In the genomic region with DNA sequence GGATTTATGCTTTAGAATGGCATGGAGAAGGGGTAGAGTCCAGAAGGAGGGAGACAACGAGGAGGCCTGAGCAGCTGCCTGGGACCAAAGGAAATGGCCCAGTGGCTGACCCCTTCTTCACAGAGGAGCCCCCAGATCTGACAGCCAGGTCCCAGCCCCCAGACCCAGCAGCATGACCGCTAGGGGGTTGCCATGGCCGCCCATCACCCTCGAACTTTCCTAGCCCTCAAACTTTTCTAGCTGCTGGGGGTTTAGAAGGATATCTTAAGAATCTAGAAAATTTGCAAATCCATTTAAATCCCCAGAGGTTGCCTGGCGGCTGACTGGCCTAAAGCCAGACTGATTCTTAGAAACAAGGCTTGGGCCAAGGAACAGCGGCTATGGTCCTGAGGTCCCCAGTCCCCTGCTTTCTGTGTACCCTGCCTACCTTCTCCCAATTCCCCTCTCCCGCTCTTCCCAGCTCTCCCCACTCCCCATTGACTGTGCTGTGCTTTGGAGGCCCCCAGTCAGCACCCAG, we compare ENCODE assay signal across 11 cellular contexts. TPM values are rescaled to one million over a fixed set of nuclear protein-coding genes. Genes with fewer than 3 reads are reported as not detected.
DNase-seq lines count a peak whose midpoint lies in the region; ATAC-seq, FAIRE-seq and TF ChIP-seq lines count a peak whose summit lies in the region.
"Had no signal": no experiment of that assay in that cellular context is flagged by ENCODE, and none has a peak within 500 bp of the region (broad histone marks: within the 10 kb centered on the region; RNA-seq: fewer than 3 reads in every experiment).

No MANE protein-coding gene starts in this region.

- TF ChIP-seq CTCF in BJ (IDR thresholded peaks at IDR 0.05; ENCODE audit: insufficient read depth, low read depth, low read length) (no peak; the same call in 1 of the 2 replicates), esophagus squamous epithelium (IDR thresholded peaks at IDR 0.05) (no peak), ovary (IDR thresholded peaks at IDR 0.05) (no peak)

- TF ChIP-seq EP300 in ovary (IDR thresholded peaks at IDR 0.05), result no peak

- peaks cover 9% of the 10 kb centered on the region for H3K36me3 ChIP-seq in BJ (ENCODE audit: control insufficient read depth, insufficient read depth, low read length)
- H3K36me3 ChIP-seq in MG63, result peaks cover 3% of the 10 kb centered on the region
- H3K36me3 ChIP-seq in esophagus squamous epithelium, result no peaks in the 10 kb centered on the region
- H3K36me3 ChIP-seq in ovary, result no peaks in the 10 kb centered on the region
- H3K36me3 ChIP-seq in small intestine (ENCODE audit: control insufficient read depth in 2 of 2, insufficient read depth in 2 of 2, low read length in 2 of 2), result no peaks in the 10 kb centered on the region

- peaks cover 11 to 77% (median 13%) of the 10 kb centered on the region in 3 donors for H3K4me1 ChIP-seq in esophagus squamous epithelium
- H3K4me1 ChIP-seq in ovary (ENCODE audit: insufficient read depth), result peaks cover 34% of the 10 kb centered on the region
- H3K4me1 ChIP-seq in small intestine (ENCODE audit: control insufficient read depth in 2 of 2, insufficient read depth in 1 of 2, low read depth in 1 of 2, low read length in 1 of 2), result no peaks in the 10 kb centered on the region

- CTCF ChIA-PET in BJ (lab: Yijun Ruan, JAX), result interaction anchor here (1.0 to 3.4 kb wide), 10 partner anchors 9 to 64 kb away, joined by 4 to 24 read pairs (median 8); no protein-coding TSS in a partner anchor

- POLR2A ChIA-PET in BJ (lab: Charles Lee), result interaction anchor here (0.7 to 1.2 kb wide), 3 partner anchors 12 to 154 kb away, joined by 4 to 6 read pairs (median 5); no protein-coding TSS in a partner anchor

- H3K27me3 ChIP-seq in BJ (ENCODE audit: control insufficient read depth, insufficient read depth, low read length), result no peaks in the 10 kb centered on the region
- H3K27me3 ChIP-seq in MG63, result no peaks in the 10 kb centered on the region
- H3K27me3 ChIP-seq in esophagus squamous epithelium, result peaks cover 0 to 60% (median 0%) of the 10 kb centered on the region in 4 donors
- H3K27me3 ChIP-seq in ovary, result no peaks in the 10 kb centered on the region
- no peaks in the 10 kb centered on the region for H3K27me3 ChIP-seq in small intestine (ENCODE audit: control insufficient read depth in 2 of 2, insufficient read depth in 2 of 2, low read length in 2 of 2)

- intact Hi-C loops in esophagus squamous epithelium (cut with DNase I) (no loop called here), ovary (cut with DNase I) (no loop called here)

- H3K27ac ChIP-seq in esophagus squamous epithelium, result peak overlapping the region; percentile 74 to 91 (median 89)
- peak overlapping the region; percentile 83 to 91 for H3K27ac ChIP-seq in ovary
- H3K27ac ChIP-seq in small intestine (ENCODE audit: low read depth in 1 of 2, low read length in 1 of 2), result peak overlapping the region in 1 of 2 donors; percentile 59

- FAIRE-seq in small intestine (lab: Jason Lieb, UNC), result no peak

- ATAC-seq in HG02981 (IDR thresholded peaks at IDR 0.05; ENCODE audit: unreplicated experiment) (no peak), GM19324 (IDR thresholded peaks at IDR 0.05; ENCODE audit: low FRiP score, unreplicated experiment) (no peak), HG02884 (IDR thresholded peaks at IDR 0.05; ENCODE audit: unreplicated experiment) (no peak)

- 42 to 53% methylated on average over 6 to 7 of the region's 7 CpGs for WGBS in esophagus squamous epithelium, 2 donors
- 11 to 17% (median 12%) methylated on average over 7 of the region's 7 CpGs for WGBS in ovary, 3 donors
- 60 to 74% (median 72%) methylated on average over 7 of the region's 7 CpGs for WGBS in small intestine, 3 donors

- H3K4me3 ChIP-seq in BJ (ENCODE audit: low read depth, low read length) (peak overlapping the region; percentile 88), MG63 (peak overlapping the region; percentile 40), esophagus squamous epithelium (peak overlapping the region; percentile 20 to 66 (median 49)), ovary (peak overlapping the region; percentile 59), small intestine (ENCODE audit: low read depth in 1 of 2, low read length in 2 of 2) (no peak overlapping the region)

- no peak for DNase-seq in BJ (ENCODE audit: low read depth)
- no peak for DNase-seq in MG63
- no peak for DNase-seq in esophagus squamous epithelium (lab: John Stamatoyannopoulos, UW)
- DNase-seq in ovary, result peak in 1 of 5 donors; percentile 44
- no peak for DNase-seq in small intestine
- DNase-seq: activated T-cell treated with anti-CD3 and anti-CD28 coated beads, Interleukin-2, amount 50 U/mL, for 48 hours; GDM1; hippocampal formation had no signal

- no peaks in the 10 kb centered on the region for H3K9me3 ChIP-seq in MG63
- H3K9me3 ChIP-seq in esophagus squamous epithelium, result no peaks in the 10 kb centered on the region
- H3K9me3 ChIP-seq in ovary, result no peaks in the 10 kb centered on the region
- H3K9me3 ChIP-seq in small intestine (ENCODE audit: control insufficient read depth, low read depth), result no peaks in the 10 kb centered on the region

- no peak for TF ChIP-seq POLR2A in esophagus squamous epithelium (IDR thresholded peaks at IDR 0.05)
- TF ChIP-seq POLR2A in ovary (IDR thresholded peaks at IDR 0.05), result no peak

RNA-seq across cellular contexts. Expression of a gene that starts 1.0 kb away (rescaled TPM):
- polyA plus RNA-seq in BJ (2011; rRNA removed) (163 and 276 TPM in 2 replicates), ovary (100 to 1,000 TPM; 111 to 183 TPM), small intestine (10 to 100 TPM in 1 of 3 donors, 1 to 10 TPM in 1, under 1 TPM in 1; 0.45 to 31.6 (median 1.6) TPM)
- polyA minus RNA-seq in BJ (2011; rRNA and poly(A)+ RNA removed), result 384 and 442 TPM in 2 replicates
- 6.1 and 10.4 TPM in 2 replicates for total RNA-seq in MG63 (2014; rRNA removed; shearing (Covaris generic); ENCODE audit: low replicate concordance)
- total RNA-seq in esophagus squamous epithelium (10 to 100 TPM in 3 of 4 donors, 1 to 10 TPM in 1; 5.6 to 51.7 (median 31.0) TPM), ovary (100 to 1,000 TPM; 102 to 302 (median 212) TPM)

RNA-seq across cellular contexts. Expression of a gene that starts 11.9 kb away (rescaled TPM):
- polyA plus RNA-seq in BJ (2011; rRNA removed) (0.39 and 0.97 TPM in 2 replicates), ovary (under 1 TPM; 0.18 to 0.44 TPM), small intestine (100 to 1,000 TPM; 205 to 238 (median 219) TPM)
- 0.14 TPM in 1 of 2 replicates, not detected in the other for polyA minus RNA-seq in BJ (2011; rRNA and poly(A)+ RNA removed)
- total RNA-seq in MG63 (2014; rRNA removed; shearing (Covaris generic); ENCODE audit: low replicate concordance), result 0.07 TPM in 1 of 2 replicates, not detected in the other
- total RNA-seq in esophagus squamous epithelium (not detected), ovary (1 to 10 TPM in 1 of 7 donors, under 1 TPM in 6; 0.23 to 1.4 (median 0.66) TPM)

RNA-seq across cellular contexts. Expression of a gene that starts 35.2 kb away (rescaled TPM):
- polyA plus RNA-seq in BJ (2011; rRNA removed) (not detected in 2 replicates), ovary (under 1 TPM in 1 of 2 donors, not detected in 1; 0.02 TPM), small intestine (1 to 10 TPM in 2 of 3 donors, under 1 TPM in 1; 0.81 to 2.6 (median 1.8) TPM)
- not detected in 2 replicates for polyA minus RNA-seq in BJ (2011; rRNA and poly(A)+ RNA removed)
- total RNA-seq in MG63 (2014; rRNA removed; shearing (Covaris generic); ENCODE audit: low replicate concordance), result not detected in 2 replicates
- total RNA-seq in esophagus squamous epithelium (not detected), ovary (not detected)

Comparison
In these comparisons a context has a peak if more than half of its experiments do, and no peak if none do; other contexts are left out.
1. H3K4me3 ChIP-seq: peak in BJ (single experiment), MG63 (single experiment), esophagus squamous epithelium (4 of 4) and ovary (single experiment); none in small intestine (0 of 2).